In the genomic region with DNA sequence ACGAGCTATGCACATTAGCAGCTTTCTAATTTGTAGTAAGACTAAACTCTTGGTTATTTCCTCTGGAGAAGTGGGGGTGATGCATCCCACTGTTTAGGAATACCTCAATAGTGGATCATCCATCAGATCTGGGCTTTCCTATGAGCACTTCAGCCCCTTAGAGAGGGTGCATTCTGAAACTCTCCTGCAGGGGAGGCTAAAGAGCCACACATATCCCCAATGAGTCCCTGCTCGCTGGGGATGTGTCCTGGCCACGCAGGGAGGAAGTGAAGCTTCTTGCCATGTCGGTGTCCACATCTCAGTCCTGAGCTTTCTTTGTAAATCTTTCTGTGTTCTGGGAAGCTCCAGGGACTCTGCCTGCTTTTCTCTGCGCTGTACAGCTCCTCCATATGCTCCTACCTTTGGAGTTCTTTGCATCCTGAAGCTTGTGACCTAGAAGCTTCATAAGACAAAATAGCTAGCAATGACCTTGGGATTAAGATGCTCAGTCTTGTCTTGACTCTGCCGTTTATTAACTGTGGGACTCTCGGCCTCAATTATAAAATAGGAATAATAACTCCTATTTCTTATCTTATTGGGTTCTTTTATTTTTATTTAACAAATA, we compare ENCODE assay signal across 8 cellular contexts. TPM values are rescaled to one million over a fixed set of nuclear protein-coding genes. Genes with fewer than 3 reads are reported as not detected.
DNase-seq lines count a peak whose midpoint lies in the region; ATAC-seq and TF ChIP-seq lines count a peak whose summit lies in the region.

No MANE protein-coding gene starts in this region.

- peaks cover 0 to 9% (median 0%) of the 10 kb centered on the region in 4 donors for H3K4me1 ChIP-seq in Peyer's patch
- H3K4me1 ChIP-seq in parathyroid adenoma, result no peaks in the 10 kb centered on the region

- H3K27me3 ChIP-seq in Peyer's patch (no peaks in the 10 kb centered on the region), parathyroid adenoma (ENCODE audit: control insufficient read depth, insufficient read depth, low read length) (no peaks in the 10 kb centered on the region)

- peak; percentile 74 for ATAC-seq in GM19397 (IDR thresholded peaks at IDR 0.05; ENCODE audit: unreplicated experiment)

- H3K4me3 ChIP-seq in Peyer's patch (no peak overlapping the region), parathyroid adenoma (ENCODE audit: low read depth, low read length) (no peak overlapping the region)

- H3K79me2 ChIP-seq in parathyroid adenoma, result no peaks in the 10 kb centered on the region

- DNase-seq in DMS114 treated with DMSO at 0.1 percent for 48 hours (lab: John Stamatoyannopoulos, UW; ENCODE audit: unreplicated experiment) (peak; percentile 8), HK-2 (ENCODE audit: unreplicated experiment) (peak; percentile 68), Peyer's patch (peak in 2 of 3 donors; percentile 53 to 81), globus pallidus (ENCODE audit: low spot score) (peak; percentile 81), cerebellar nuclear complex (lab: John Stamatoyannopoulos, UW) (no peak)
- DNase-seq in activated effector memory CD4-positive, alpha-beta T cell treated with anti-CD3 and anti-CD28 coated beads, Interleukin-2, amount 50 U/mL, for 16 hours, result peak; percentile 73

- TF ChIP-seq POLR2A in Peyer's patch (IDR thresholded peaks at IDR 0.05), result no peak

- H2AFZ ChIP-seq in parathyroid adenoma, result no peak overlapping the region

- H3K4me2 ChIP-seq in parathyroid adenoma (ENCODE audit: low read length), result no peak overlapping the region

- peak in 5 of 6 experiments; percentile 66 to 91 (median 75) for TF ChIP-seq CTCF in Peyer's patch (IDR thresholded peaks at IDR 0.05)
- TF ChIP-seq CTCF in parathyroid adenoma (IDR thresholded peaks at IDR 0.05), result peak; percentile 40

- H3K27ac ChIP-seq in Peyer's patch (no peak overlapping the region), parathyroid adenoma (no peak overlapping the region)

- no peaks in the 10 kb centered on the region for H3K9me3 ChIP-seq in Peyer's patch
- H3K9me3 ChIP-seq in parathyroid adenoma (ENCODE audit: control insufficient read depth, low read length), result no peaks in the 10 kb centered on the region

- H3K36me3 ChIP-seq in Peyer's patch (no peaks in the 10 kb centered on the region), parathyroid adenoma (ENCODE audit: control insufficient read depth, insufficient read depth, low read length) (no peaks in the 10 kb centered on the region)

- no peak overlapping the region for H3K9ac ChIP-seq in parathyroid adenoma

RNA-seq across cellular contexts. Expression of a gene that starts 28.3 kb away (rescaled TPM):
- 1 to 10 TPM in 2 of 4 donors, under 1 TPM in 2; 0.70 to 4.2 (median 1.4) TPM for total RNA-seq in Peyer's patch

RNA-seq across cellular contexts. Expression of a gene that starts 48.4 kb away (rescaled TPM):
- 10 to 100 TPM in 1 of 4 donors, 1 to 10 TPM in 3; 3.5 to 12.4 (median 5.6) TPM for total RNA-seq in Peyer's patch

Comparison
In these comparisons a context has a peak if more than half of its experiments do, and no peak if none do; other contexts are left out.
1. DNase-seq: peak in DMS114 treated with DMSO at 0.1 percent for 48 hours (single experiment), HK-2 (single experiment), Peyer's patch (2 of 3), activated effector memory CD4-positive, alpha-beta T cell treated with anti-CD3 and anti-CD28 coated beads, Interleukin-2, amount 50 U/mL, for 16 hours (single experiment) and globus pallidus (single experiment); none in cerebellar nuclear complex (0 of 2).